27 cellular contexts compared by ENCODE assay signal in genomic region chr20:22526512-22527012, GRCh38. TPM values are rescaled to one million over a fixed set of nuclear protein-coding genes. Genes with fewer than 3 reads are reported as not detected.
"Had no signal": no experiment of that assay in that cellular context is flagged by ENCODE, and none has a peak within 500 bp of the region (broad histone marks: within the 10 kb centered on the region; RNA-seq: fewer than 3 reads in every experiment).

No MANE protein-coding gene starts in this region.

- H3K36me3 ChIP-seq: gastrocnemius medialis, lower lobe of right lung, suprapubic skin, transverse colon, upper lobe of right lung, uterus had no signal

- H3K9me3 Mint-ChIP-seq: natural killer cell had no signal

- H3K9me3 ChIP-seq: gastrocnemius medialis, lower lobe of right lung, suprapubic skin, transverse colon, upper lobe of right lung, uterus had no signal

- H3K4me3 ChIP-seq: dorsolateral prefrontal cortex, gastrocnemius medialis, lower lobe of right lung, smooth muscle cell, suprapubic skin, transverse colon, upper lobe of right lung, uterus had no signal

- H3K27me3 Mint-ChIP-seq: progenitor cell of endocrine pancreas; stimulated activated naive CD8-positive, alpha-beta T cell treated with anti-CD3 and anti-CD28 coated beads, Interleukin-15, amount 100 ng/mL, for 72 hours had no signal

- H3K4me2 ChIP-seq: smooth muscle cell had no signal

- H3K4me3 Mint-ChIP-seq: memory B cell; natural killer cell; stimulated activated naive CD8-positive, alpha-beta T cell treated with anti-CD3 and anti-CD28 coated beads, Interleukin-15, amount 100 ng/mL, for 72 hours had no signal

- FAIRE-seq: keratinocyte had no signal

- H3K36me3 Mint-ChIP-seq: memory B cell, natural killer cell had no signal

- H3K4me1 ChIP-seq: gastrocnemius medialis, lower lobe of right lung, parathyroid adenoma, suprapubic skin, transverse colon, upper lobe of right lung, uterus had no signal

- H3K27ac Mint-ChIP-seq: memory B cell; natural killer cell; stimulated activated naive CD8-positive, alpha-beta T cell treated with anti-CD3 and anti-CD28 coated beads, Interleukin-15, amount 100 ng/mL, for 72 hours had no signal

- DNase-seq: dorsolateral prefrontal cortex; effector CD4-positive, alpha-beta T cell; foreskin fibroblast; gastrocnemius medialis; head of caudate nucleus; left ventricle myocardium superior; lower lobe of right lung; natural killer cell; stimulated activated CD4-positive, alpha-beta T cell treated with anti-CD3 and anti-CD28 coated beads, Interleukin-12 subunit alpha, Interleukin-12 subunit beta, amount 100 ng/mL, for 4 hours; stimulated activated CD4-positive, alpha-beta T cell treated with anti-CD3 and anti-CD28 coated beads, Interleukin-1b, Interleukin-23, amount 100 ng/mL, for 48 hours; stimulated activated CD4-positive, alpha-beta T cell treated with anti-CD3 and anti-CD28 coated beads, Interleukin-4, amount 100 ng/mL, for 1 hour; stimulated activated CD8-positive, alpha-beta memory T cell treated with anti-CD3 and anti-CD28 coated beads, Interleukin-4, amount 100 ng/mL, for 48 hours; stimulated activated naive CD4-positive, alpha-beta T cell; stimulated activated naive CD8-positive, alpha-beta T cell treated with anti-CD3 and anti-CD28 coated beads, Interleukin-15, amount 100 ng/mL, for 72 hours; transverse colon; upper lobe of right lung; uterus had no signal

- H3K9ac ChIP-seq: parathyroid adenoma had no signal

- H3K4me1 Mint-ChIP-seq: natural killer cell; stimulated activated naive CD8-positive, alpha-beta T cell treated with anti-CD3 and anti-CD28 coated beads, Interleukin-15, amount 100 ng/mL, for 72 hours had no signal

- H3K27me3 ChIP-seq: suprapubic skin, transverse colon, upper lobe of right lung, uterus had no signal

- H3K27ac ChIP-seq: dorsolateral prefrontal cortex, gastrocnemius medialis, lower lobe of right lung, parathyroid adenoma, suprapubic skin, transverse colon, upper lobe of right lung, uterus had no signal

RNA-seq across cellular contexts. Expression of gene FOXA2, which starts 57.8 kb away (rescaled TPM):
- total RNA-seq: dorsolateral prefrontal cortex, glomerular endothelial cell, left ventricle myocardium superior, mononuclear cell, natural killer cell, sciatic nerve, smooth muscle cell, suprapubic skin had no signal
- polyA plus RNA-seq: neural cell, smooth muscle cell had no signal
